In the genomic region with DNA sequence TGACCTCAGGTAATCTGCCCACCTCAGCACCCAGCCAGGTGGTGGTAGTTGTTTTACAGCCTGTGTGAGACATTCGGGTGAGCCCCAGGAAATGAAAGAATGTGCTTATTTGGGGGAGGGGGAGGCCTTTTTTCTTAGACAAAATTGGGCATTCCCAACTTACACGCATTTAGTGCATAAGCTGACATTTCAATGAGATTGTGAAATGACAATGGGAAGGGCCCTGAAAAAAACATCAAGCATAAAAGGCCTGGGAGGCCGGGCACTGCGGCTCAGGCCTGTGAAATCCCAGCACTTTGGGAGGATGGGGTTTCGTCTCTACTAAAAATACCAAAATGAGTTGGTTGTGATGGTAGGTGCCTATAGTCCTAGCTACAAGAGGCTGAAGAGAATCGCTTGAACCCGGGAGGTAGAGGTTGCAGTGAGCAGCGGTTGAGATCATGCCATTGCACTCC, we compare ENCODE assay signal across 7 cellular contexts. TPM values are rescaled to one million over a fixed set of nuclear protein-coding genes. Genes with fewer than 3 reads are reported as not detected.
DNase-seq lines count a peak whose midpoint lies in the region; TF ChIP-seq lines count a peak whose summit lies in the region.
"Had no signal": no experiment of that assay in that cellular context is flagged by ENCODE, and none has a peak within 500 bp of the region (broad histone marks: within the 10 kb centered on the region; RNA-seq: fewer than 3 reads in every experiment).

No MANE protein-coding gene starts in this region.

- no peak for TF ChIP-seq CTCF in neural crest cell (conservative IDR thresholded peaks at IDR 0.05)

- peak overlapping the region; percentile 40 for H3K27ac Mint-ChIP-seq in neural crest cell (ENCODE audit: unreplicated experiment)

- in situ Hi-C loops in SK-MEL-5 (cut with HindIII; ENCODE audit: low pct_unique_long_range_greater_than_20kb, low sequenced_read_pairs): no loop called here

- peaks cover 53% of the 10 kb centered on the region for H3K36me3 Mint-ChIP-seq in neural crest cell (ENCODE audit: low read depth)

- H3K9me3 Mint-ChIP-seq in neural crest cell: no peaks in the 10 kb centered on the region

- H3K4me3 Mint-ChIP-seq in neural crest cell: peak overlapping the region; percentile 100

- peaks cover 5% of the 10 kb centered on the region for H3K27me3 Mint-ChIP-seq in neural crest cell (ENCODE audit: low read depth)

- H3K4me1 Mint-ChIP-seq in neural crest cell: peaks cover 42% of the 10 kb centered on the region

- DNase-seq in activated CD4-positive, alpha-beta T cell treated with anti-CD3 and anti-CD28 coated beads for 48 hours: peak; percentile 15
- no peak for DNase-seq in activated CD4-positive, alpha-beta T cell treated with anti-CD3 and anti-CD28 coated beads for 1 hour
- peak; percentile 36 for DNase-seq in SK-MEL-5 (ENCODE audit: low read depth, low spot score)
- no peak for DNase-seq in neural crest cell (ENCODE audit: low read depth, low spot score)
- DNase-seq in C1 segment of cervical spinal cord (lab: John Stamatoyannopoulos, UW): no peak
- no peak for DNase-seq in NK-92 treated with Interleukin-12 subunit alpha and Interleukin-12 subunit beta, amount 100 ng/mL, for 24 hours (lab: John Stamatoyannopoulos, UW)
- DNase-seq: NCI-H187 had no signal

RNA-seq across cellular contexts. Expression of a gene that starts 5.0 kb away (rescaled TPM):
- total RNA-seq in SK-MEL-5 (2014; rRNA removed; shearing (Covaris generic)): 588 and 660 TPM in 2 replicates
- 242 and 314 TPM in 2 replicates for polyA plus RNA-seq in SK-MEL-5 (2015; cell fraction: cytosol; rRNA removed)
- polyA plus RNA-seq in SK-MEL-5 (2015; cell fraction: nucleus; rRNA removed): 2,289 and 2,695 TPM in 2 replicates
- 479 and 498 TPM in 2 replicates for total RNA-seq in neural crest cell

RNA-seq across cellular contexts. Expression of a gene that starts 5.4 kb away (rescaled TPM):
- total RNA-seq in SK-MEL-5 (2014; rRNA removed; shearing (Covaris generic)): 8.0 and 8.3 TPM in 2 replicates
- polyA plus RNA-seq in SK-MEL-5 (2015; cell fraction: cytosol; rRNA removed): 2.0 TPM in 2 replicates
- 9.6 and 11.7 TPM in 2 replicates for polyA plus RNA-seq in SK-MEL-5 (2015; cell fraction: nucleus; rRNA removed)
- total RNA-seq in neural crest cell: 15.7 and 18.3 TPM in 2 replicates

RNA-seq across cellular contexts. Expression of a gene that starts 38.1 kb away (rescaled TPM):
- total RNA-seq in SK-MEL-5 (2014; rRNA removed; shearing (Covaris generic)): 24.0 and 28.0 TPM in 2 replicates
- 13.8 and 15.2 TPM in 2 replicates for polyA plus RNA-seq in SK-MEL-5 (2015; cell fraction: cytosol; rRNA removed)
- 11.8 and 18.5 TPM in 2 replicates for polyA plus RNA-seq in SK-MEL-5 (2015; cell fraction: nucleus; rRNA removed)
- total RNA-seq in neural crest cell: 24.3 and 24.8 TPM in 2 replicates

RNA-seq across cellular contexts. Expression of a gene that starts 38.3 kb away (rescaled TPM):
- 38.6 and 49.5 TPM in 2 replicates for total RNA-seq in SK-MEL-5 (2014; rRNA removed; shearing (Covaris generic))
- polyA plus RNA-seq in SK-MEL-5 (2015; cell fraction: cytosol; rRNA removed): 44.6 and 54.8 TPM in 2 replicates
- 32.5 and 34.6 TPM in 2 replicates for polyA plus RNA-seq in SK-MEL-5 (2015; cell fraction: nucleus; rRNA removed)
- 33.8 and 34.0 TPM in 2 replicates for total RNA-seq in neural crest cell

RNA-seq across cellular contexts. Expression of a gene that starts 54.3 kb away (rescaled TPM):
- total RNA-seq in SK-MEL-5 (2014; rRNA removed; shearing (Covaris generic)): not detected in 2 replicates
- not detected in 2 replicates for polyA plus RNA-seq in SK-MEL-5 (2015; cell fraction: cytosol; rRNA removed)
- polyA plus RNA-seq in SK-MEL-5 (2015; cell fraction: nucleus; rRNA removed): not detected in 2 replicates
- total RNA-seq in neural crest cell: 0.18 TPM in 1 of 2 replicates, not detected in the other

Comparison
In these comparisons a context has a peak if more than half of its experiments do, and no peak if none do; other contexts are left out.
1. DNase-seq: peak in activated CD4-positive, alpha-beta T cell treated with anti-CD3 and anti-CD28 coated beads for 48 hours (single experiment) and SK-MEL-5 (single experiment); none in activated CD4-positive, alpha-beta T cell treated with anti-CD3 and anti-CD28 coated beads for 1 hour (single experiment), neural crest cell (single experiment), C1 segment of cervical spinal cord (0 of 14) and NK-92 treated with Interleukin-12 subunit alpha and Interleukin-12 subunit beta, amount 100 ng/mL, for 24 hours (single experiment).